1 cellular context compared by ENCODE assay signal in genomic region chr12:71159260-71159659, GRCh38.
TF ChIP-seq lines count a peak whose summit lies in the region.

No MANE protein-coding gene starts in this region.

TF ChIP-seq in HepG2, 621 proteins besides CTCF, POLR2A, EP300 and RAD21 (continued from another document and continues in another):
- TF ChIP-seq FOXP4 (CRISPR knock-in tag; IDR thresholded peaks at IDR 0.05) (no peak), RXRB (CRISPR knock-in tag; IDR thresholded peaks at IDR 0.05; ENCODE audit: borderline replicate concordance) (peak; percentile 64; the same call in 1 of the 2 replicates), ZNF230 (CRISPR knock-in tag; IDR thresholded peaks at IDR 0.05) (no peak), SRSF4 (IDR thresholded peaks at IDR 0.05; ENCODE audit: low read depth, low read length, poor library complexity, severe bottlenecking) (no peak), ZNF552 (CRISPR knock-in tag; IDR thresholded peaks at IDR 0.05; ENCODE audit: borderline replicate concordance) (no peak), CREM (IDR thresholded peaks at IDR 0.05) (peak; percentile 35; the same call in 1 of the 2 replicates), CREM (CRISPR knock-in tag; IDR thresholded peaks at IDR 0.05) (no peak), GMEB1 (CRISPR knock-in tag; IDR thresholded peaks at IDR 0.05; ENCODE audit: borderline replicate concordance) (no peak), ZNF362 (CRISPR knock-in tag; IDR thresholded peaks at IDR 0.05; ENCODE audit: borderline replicate concordance) (no peak), FOXM1 (CRISPR knock-in tag; IDR thresholded peaks at IDR 0.05) (no peak), HNF4A (CRISPR knock-in tag; IDR thresholded peaks at IDR 0.05) (peak; percentile 42), KDM3A (CRISPR knock-in tag; IDR thresholded peaks at IDR 0.05; ENCODE audit: low read depth) (no peak), KAT2B (IDR thresholded peaks at IDR 0.05; ENCODE audit: borderline replicate concordance, low read depth, low read length) (peak; percentile 44; the same call in 1 of the 2 replicates), AKAP8 (CRISPR knock-in tag; IDR thresholded peaks at IDR 0.05) (no peak), RELA (CRISPR knock-in tag; IDR thresholded peaks at IDR 0.05) (no peak), HNRNPK (IDR thresholded peaks at IDR 0.05; ENCODE audit: low read depth, low read length, poor library complexity, severe bottlenecking) (no peak), MEIS1 (CRISPR knock-in tag; IDR thresholded peaks at IDR 0.05; ENCODE audit: borderline replicate concordance) (no peak), RARA (CRISPR knock-in tag; IDR thresholded peaks at IDR 0.05) (peak; percentile 27; the same call in 1 of the 2 replicates), ZNF891 (CRISPR knock-in tag; IDR thresholded peaks at IDR 0.05) (no peak), RCOR2 (CRISPR knock-in tag; IDR thresholded peaks at IDR 0.05) (0 out of 2 replicates have a peak, but pooled peaks have one; percentile 44), CERS6 (CRISPR knock-in tag; IDR thresholded peaks at IDR 0.05) (no peak), MIXL1 (CRISPR knock-in tag; IDR thresholded peaks at IDR 0.05) (peak; percentile 44; the same call in 1 of the 2 replicates), ZNF547 (CRISPR knock-in tag; IDR thresholded peaks at IDR 0.05) (no peak), KLF15 (CRISPR knock-in tag; IDR thresholded peaks at IDR 0.05; ENCODE audit: borderline replicate concordance) (no peak), PAXIP1 (CRISPR knock-in tag; conservative IDR thresholded peaks at IDR 0.05) (peak; percentile 70), FOXA1 (IDR thresholded peaks at IDR 0.05) (no peak), FOXA1 (CRISPR knock-in tag; IDR thresholded peaks at IDR 0.05) (peak; percentile 18; the same call in 1 of the 2 replicates), PPARG (CRISPR knock-in tag; conservative IDR thresholded peaks at IDR 0.05) (peak; percentile 87), GATAD2A (CRISPR knock-in tag; IDR thresholded peaks at IDR 0.05) (peak; percentile 76; the same call in 1 of the 2 replicates), HNF4G (IDR thresholded peaks at IDR 0.05; ENCODE audit: borderline replicate concordance, low read depth, low read length) (peak; percentile 37; the same call in 1 of the 2 replicates), HNF4G (CRISPR knock-in tag; IDR thresholded peaks at IDR 0.05; ENCODE audit: borderline replicate concordance, low read depth) (no peak), ARID3A (IDR thresholded peaks at IDR 0.05; ENCODE audit: low read depth, low read length) (peak; percentile 52; the same call in 1 of the 2 replicates), HMG20A (CRISPR knock-in tag; IDR thresholded peaks at IDR 0.05; ENCODE audit: borderline replicate concordance) (peak; percentile 53; the same call in 1 of the 2 replicates), ZNF432 (CRISPR knock-in tag; IDR thresholded peaks at IDR 0.05; ENCODE audit: borderline replicate concordance) (no peak)
- TF ChIP-seq, protein P1, sequence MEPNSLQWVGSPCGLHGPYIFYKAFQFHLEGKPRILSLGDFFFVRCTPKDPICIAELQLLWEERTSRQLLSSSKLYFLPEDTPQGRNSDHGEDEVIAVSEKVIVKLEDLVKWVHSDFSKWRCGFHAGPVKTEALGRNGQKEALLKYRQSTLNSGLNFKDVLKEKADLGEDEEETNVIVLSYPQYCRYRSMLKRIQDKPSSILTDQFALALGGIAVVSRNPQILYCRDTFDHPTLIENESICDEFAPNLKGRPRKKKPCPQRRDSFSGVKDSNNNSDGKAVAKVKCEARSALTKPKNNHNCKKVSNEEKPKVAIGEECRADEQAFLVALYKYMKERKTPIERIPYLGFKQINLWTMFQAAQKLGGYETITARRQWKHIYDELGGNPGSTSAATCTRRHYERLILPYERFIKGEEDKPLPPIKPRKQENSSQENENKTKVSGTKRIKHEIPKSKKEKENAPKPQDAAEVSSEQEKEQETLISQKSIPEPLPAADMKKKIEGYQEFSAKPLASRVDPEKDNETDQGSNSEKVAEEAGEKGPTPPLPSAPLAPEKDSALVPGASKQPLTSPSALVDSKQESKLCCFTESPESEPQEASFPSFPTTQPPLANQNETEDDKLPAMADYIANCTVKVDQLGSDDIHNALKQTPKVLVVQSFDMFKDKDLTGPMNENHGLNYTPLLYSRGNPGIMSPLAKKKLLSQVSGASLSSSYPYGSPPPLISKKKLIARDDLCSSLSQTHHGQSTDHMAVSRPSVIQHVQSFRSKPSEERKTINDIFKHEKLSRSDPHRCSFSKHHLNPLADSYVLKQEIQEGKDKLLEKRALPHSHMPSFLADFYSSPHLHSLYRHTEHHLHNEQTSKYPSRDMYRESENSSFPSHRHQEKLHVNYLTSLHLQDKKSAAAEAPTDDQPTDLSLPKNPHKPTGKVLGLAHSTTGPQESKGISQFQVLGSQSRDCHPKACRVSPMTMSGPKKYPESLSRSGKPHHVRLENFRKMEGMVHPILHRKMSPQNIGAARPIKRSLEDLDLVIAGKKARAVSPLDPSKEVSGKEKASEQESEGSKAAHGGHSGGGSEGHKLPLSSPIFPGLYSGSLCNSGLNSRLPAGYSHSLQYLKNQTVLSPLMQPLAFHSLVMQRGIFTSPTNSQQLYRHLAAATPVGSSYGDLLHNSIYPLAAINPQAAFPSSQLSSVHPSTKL (CRISPR knock-in tag; IDR thresholded peaks at IDR 0.05): peak; percentile 74
- TF ChIP-seq, protein P2, sequence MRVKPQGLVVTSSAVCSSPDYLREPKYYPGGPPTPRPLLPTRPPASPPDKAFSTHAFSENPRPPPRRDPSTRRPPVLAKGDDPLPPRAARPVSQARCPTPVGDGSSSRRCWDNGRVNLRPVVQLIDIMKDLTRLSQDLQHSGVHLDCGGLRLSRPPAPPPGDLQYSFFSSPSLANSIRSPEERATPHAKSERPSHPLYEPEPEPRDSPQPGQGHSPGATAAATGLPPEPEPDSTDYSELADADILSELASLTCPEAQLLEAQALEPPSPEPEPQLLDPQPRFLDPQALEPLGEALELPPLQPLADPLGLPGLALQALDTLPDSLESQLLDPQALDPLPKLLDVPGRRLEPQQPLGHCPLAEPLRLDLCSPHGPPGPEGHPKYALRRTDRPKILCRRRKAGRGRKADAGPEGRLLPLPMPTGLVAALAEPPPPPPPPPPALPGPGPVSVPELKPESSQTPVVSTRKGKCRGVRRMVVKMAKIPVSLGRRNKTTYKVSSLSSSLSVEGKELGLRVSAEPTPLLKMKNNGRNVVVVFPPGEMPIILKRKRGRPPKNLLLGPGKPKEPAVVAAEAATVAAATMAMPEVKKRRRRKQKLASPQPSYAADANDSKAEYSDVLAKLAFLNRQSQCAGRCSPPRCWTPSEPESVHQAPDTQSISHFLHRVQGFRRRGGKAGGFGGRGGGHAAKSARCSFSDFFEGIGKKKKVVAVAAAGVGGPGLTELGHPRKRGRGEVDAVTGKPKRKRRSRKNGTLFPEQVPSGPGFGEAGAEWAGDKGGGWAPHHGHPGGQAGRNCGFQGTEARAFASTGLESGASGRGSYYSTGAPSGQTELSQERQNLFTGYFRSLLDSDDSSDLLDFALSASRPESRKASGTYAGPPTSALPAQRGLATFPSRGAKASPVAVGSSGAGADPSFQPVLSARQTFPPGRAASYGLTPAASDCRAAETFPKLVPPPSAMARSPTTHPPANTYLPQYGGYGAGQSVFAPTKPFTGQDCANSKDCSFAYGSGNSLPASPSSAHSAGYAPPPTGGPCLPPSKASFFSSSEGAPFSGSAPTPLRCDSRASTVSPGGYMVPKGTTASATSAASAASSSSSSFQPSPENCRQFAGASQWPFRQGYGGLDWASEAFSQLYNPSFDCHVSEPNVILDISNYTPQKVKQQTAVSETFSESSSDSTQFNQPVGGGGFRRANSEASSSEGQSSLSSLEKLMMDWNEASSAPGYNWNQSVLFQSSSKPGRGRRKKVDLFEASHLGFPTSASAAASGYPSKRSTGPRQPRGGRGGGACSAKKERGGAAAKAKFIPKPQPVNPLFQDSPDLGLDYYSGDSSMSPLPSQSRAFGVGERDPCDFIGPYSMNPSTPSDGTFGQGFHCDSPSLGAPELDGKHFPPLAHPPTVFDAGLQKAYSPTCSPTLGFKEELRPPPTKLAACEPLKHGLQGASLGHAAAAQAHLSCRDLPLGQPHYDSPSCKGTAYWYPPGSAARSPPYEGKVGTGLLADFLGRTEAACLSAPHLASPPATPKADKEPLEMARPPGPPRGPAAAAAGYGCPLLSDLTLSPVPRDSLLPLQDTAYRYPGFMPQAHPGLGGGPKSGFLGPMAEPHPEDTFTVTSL (CRISPR knock-in tag; IDR thresholded peaks at IDR 0.05; ENCODE audit: borderline replicate concordance): peak; percentile 33; the same call in 1 of the 2 replicates
- TF ChIP-seq, protein P3, sequence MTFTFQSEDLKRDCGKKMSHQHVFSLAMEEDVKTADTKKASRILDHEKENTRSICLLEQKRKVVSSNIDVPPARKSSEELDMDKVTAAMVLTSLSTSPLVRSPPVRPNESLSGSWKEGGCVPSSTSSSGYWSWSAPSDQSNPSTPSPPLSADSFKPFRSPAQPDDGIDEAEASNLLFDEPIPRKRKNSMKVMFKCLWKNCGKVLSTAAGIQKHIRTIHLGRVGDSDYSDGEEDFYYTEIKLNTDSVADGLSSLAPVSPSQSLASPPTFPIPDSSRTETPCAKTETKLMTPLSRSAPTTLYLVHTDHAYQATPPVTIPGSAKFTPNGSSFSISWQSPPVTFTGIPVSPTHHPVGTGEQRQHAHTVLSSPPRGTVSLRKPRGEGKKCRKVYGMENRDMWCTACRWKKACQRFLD (CRISPR knock-in tag; IDR thresholded peaks at IDR 0.05; ENCODE audit: borderline replicate concordance): no peak
